8 cellular contexts compared by ENCODE assay signal in genomic region chr19:49017666-49018351, GRCh38.
DNase-seq lines count a peak whose midpoint lies in the region; ATAC-seq lines count a peak whose summit lies in the region.

No MANE protein-coding gene starts in this region.

- H3K27me3 Mint-ChIP-seq in memory B cell = no peaks in the 10 kb centered on the region

- DNase-seq in NCI-H2081 (lab: John Stamatoyannopoulos, UW) (peak; percentile 43 to 45), NCI-H2081 treated with DMSO at 0.1 percent for 48 hours (lab: John Stamatoyannopoulos, UW) (no peak), NCI-H1694 treated with DMSO at 0.1 percent for 48 hours (lab: John Stamatoyannopoulos, UW) (peak; percentile 59), ecto neural progenitor cell (ENCODE audit: low spot score) (peak; percentile 74), memory B cell (ENCODE audit: low spot score in 2 of 2) (peak; percentile 70 to 79)
- peak; percentile 68 for DNase-seq in activated CD4-positive, alpha-beta T cell treated with anti-CD3 and anti-CD28 coated beads, Interleukin-2, amount 50 U/mL, for 1 hour
- DNase-seq in stimulated activated CD8-positive, alpha-beta memory T cell treated with anti-CD3 and anti-CD28 coated beads, Interleukin-7, amount 100 ng/mL, for 1 hour (ENCODE audit: low read depth in 2 of 2) = peak; percentile 42 to 43

- no peak overlapping the region for H3K27ac Mint-ChIP-seq in memory B cell

- peaks cover 16% of the 10 kb centered on the region for H3K4me1 Mint-ChIP-seq in memory B cell

- H3K9me3 Mint-ChIP-seq in memory B cell = no peaks in the 10 kb centered on the region

- ATAC-seq in memory B cell (ENCODE audit: low read depth) (peak; percentile 87), HG03442 (IDR thresholded peaks at IDR 0.05; ENCODE audit: unreplicated experiment) (no peak)

- peak overlapping the region; percentile 83 for H3K4me3 Mint-ChIP-seq in memory B cell

- H3K36me3 Mint-ChIP-seq in memory B cell = peaks cover 4% of the 10 kb centered on the region
